ENCODE assay signal across 24 cellular contexts in the genomic region with DNA sequence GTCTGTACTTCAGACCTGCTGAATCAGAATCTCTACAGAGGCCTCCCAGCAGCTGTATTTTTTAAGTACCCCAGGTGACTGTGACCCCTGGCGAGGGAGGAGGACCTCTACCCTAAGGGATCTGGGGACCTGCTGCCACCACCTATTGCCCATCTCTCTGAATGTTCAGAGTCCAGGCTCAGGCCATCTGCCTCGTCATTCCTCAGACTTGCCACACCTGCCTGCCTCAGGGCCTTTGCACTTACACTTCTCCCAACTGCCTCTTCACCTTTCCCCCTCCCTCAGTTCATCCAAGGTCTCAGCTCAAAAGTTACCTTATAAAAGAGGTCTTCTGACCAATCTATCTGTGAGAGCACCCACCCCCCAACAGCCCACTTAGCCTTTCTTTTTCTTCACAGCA.
"Had no signal": no experiment of that assay in that cellular context is flagged by ENCODE, and none has a peak within 500 bp of the region (broad histone marks: within the 10 kb centered on the region; RNA-seq: fewer than 3 reads in every experiment).

No MANE protein-coding gene starts in this region.

- DNase-seq: activated CD4-positive, alpha-beta T cell treated with anti-CD3 and anti-CD28 coated beads, Interleukin-2, amount 10 ng/mL, durations not matched to agents 24 days and 14 days; activated CD8-positive, alpha-beta memory T cell treated with anti-CD3 and anti-CD28 coated beads, Interleukin-2, amount 50 U/mL, for 4 hours; activated effector memory CD4-positive, alpha-beta T cell treated with anti-CD3 and anti-CD28 coated beads, Interleukin-2, amount 50 U/mL, for 16 hours; activated naive CD4-positive, alpha-beta T cell treated with anti-CD3 and anti-CD28 coated beads, Interleukin-2, amount 50 U/mL, for 16 hours; activated T-cell treated with anti-CD3 and anti-CD28 coated beads, Interleukin-2, amount 50 U/mL, for 72 hours; anterior cingulate cortex; body of pancreas; cortex of kidney; heart right ventricle; kidney; lower lobe of right lung; pancreas; right cardiac atrium; stimulated activated CD4-positive, alpha-beta T cell treated with anti-CD3 and anti-CD28 coated beads, Interleukin-12 subunit alpha, Interleukin-12 subunit beta, amount 100 ng/mL, for 4 hours; stimulated activated naive CD8-positive, alpha-beta T cell treated with anti-CD3 and anti-CD28 coated beads, Interleukin-15, amount 100 ng/mL, for 72 hours; SW 1271; T-helper 2 cell had no signal

- H3K27ac Mint-ChIP-seq: activated CD4-positive, alpha-beta T cell treated with anti-CD3 and anti-CD28 coated beads, Interleukin-2, amount 10 ng/mL, durations not matched to agents 24 days and 14 days; activated T-cell treated with anti-CD3 and anti-CD28 coated beads, Interleukin-2, amount 50 U/mL, for 72 hours had no signal

- H3K27ac ChIP-seq: body of pancreas, cardiac muscle cell, heart right ventricle, lower lobe of right lung, neutrophil, pancreas, suprapubic skin, tibial nerve had no signal

- H3K27me3 ChIP-seq: body of pancreas, cardiac muscle cell, heart right ventricle, neutrophil, pancreas, suprapubic skin, tibial nerve had no signal

- H3K4me1 ChIP-seq: body of pancreas, pancreas, suprapubic skin had no signal

- H3K9me3 Mint-ChIP-seq: activated CD4-positive, alpha-beta T cell treated with anti-CD3 and anti-CD28 coated beads, Interleukin-2, amount 10 ng/mL, durations not matched to agents 24 days and 14 days; activated T-cell treated with anti-CD3 and anti-CD28 coated beads, Interleukin-2, amount 50 U/mL, for 72 hours; natural killer cell treated with Interleukin-12 subunit alpha and Interleukin-12 subunit beta and Interleukin-15 and Interleukin-18, amount 100 ng/mL, for 72 hours; stimulated activated naive CD8-positive, alpha-beta T cell treated with anti-CD3 and anti-CD28 coated beads, Interleukin-15, amount 100 ng/mL, for 72 hours had no signal

- ATAC-seq: activated CD4-positive, CD25-positive, alpha-beta regulatory T cell treated with anti-CD3 and anti-CD28 coated beads, Interleukin-2, amount 50 U/mL, for 24 hours; activated T-cell treated with anti-CD3 and anti-CD28 coated beads, Interleukin-2, amount 50 U/mL, for 72 hours; body of pancreas; heart right ventricle; left lobe of liver; lower lobe of right lung; pancreas; right cardiac atrium; stimulated activated naive CD8-positive, alpha-beta T cell treated with anti-CD3 and anti-CD28 coated beads, Interleukin-15, amount 100 ng/mL, for 72 hours had no signal

- H3K9me3 ChIP-seq: body of pancreas, heart right ventricle, lower lobe of right lung, neutrophil, pancreas, suprapubic skin, tibial nerve had no signal

- H3K27me3 Mint-ChIP-seq: activated CD4-positive, alpha-beta T cell treated with anti-CD3 and anti-CD28 coated beads, Interleukin-2, amount 10 ng/mL, durations not matched to agents 24 days and 14 days; natural killer cell treated with Interleukin-12 subunit alpha and Interleukin-12 subunit beta and Interleukin-15 and Interleukin-18, amount 100 ng/mL, for 72 hours; stimulated activated naive CD8-positive, alpha-beta T cell treated with anti-CD3 and anti-CD28 coated beads, Interleukin-15, amount 100 ng/mL, for 72 hours had no signal

- H3K36me3 ChIP-seq: cardiac muscle cell, heart right ventricle, lower lobe of right lung, pancreas, suprapubic skin, tibial nerve had no signal

- H3K36me3 Mint-ChIP-seq: natural killer cell treated with Interleukin-12 subunit alpha and Interleukin-12 subunit beta and Interleukin-15 and Interleukin-18, amount 100 ng/mL, for 72 hours had no signal

- H3K4me3 ChIP-seq: body of pancreas, cardiac muscle cell, heart right ventricle, lower lobe of right lung, pancreas, suprapubic skin, tibial nerve had no signal

- H3K4me3 Mint-ChIP-seq: activated CD4-positive, alpha-beta T cell treated with anti-CD3 and anti-CD28 coated beads, Interleukin-2, amount 10 ng/mL, durations not matched to agents 24 days and 14 days; activated T-cell treated with anti-CD3 and anti-CD28 coated beads, Interleukin-2, amount 50 U/mL, for 72 hours; natural killer cell treated with Interleukin-12 subunit alpha and Interleukin-12 subunit beta and Interleukin-15 and Interleukin-18, amount 100 ng/mL, for 72 hours; stimulated activated naive CD8-positive, alpha-beta T cell treated with anti-CD3 and anti-CD28 coated beads, Interleukin-15, amount 100 ng/mL, for 72 hours had no signal
